ENCODE assay signal across 11 cellular contexts in genomic region chr14:89324501-89325298, GRCh38.
A peak's percentile ranks its signal among the peaks of the same experiment; 100 is the strongest.
DNase-seq lines count a peak whose midpoint lies in the region; ATAC-seq and TF ChIP-seq lines count a peak whose summit lies in the region.
"Had no signal": no experiment of that assay in that cellular context is flagged by ENCODE, and none has a peak within 500 bp of the region (broad histone marks: within the 10 kb centered on the region; RNA-seq: fewer than 3 reads in every experiment).

No MANE protein-coding gene starts in this region.

- H3K27ac ChIP-seq in CD4-positive, alpha-beta memory T cell (ENCODE audit: low read depth, low read length) = no peak overlapping the region
- H3K27ac ChIP-seq in adrenal gland = no peak overlapping the region
- no peak overlapping the region for H3K27ac ChIP-seq in sigmoid colon
- H3K27ac ChIP-seq in coronary artery = no peak overlapping the region
- H3K27ac ChIP-seq: epithelial cell of prostate had no signal

- H3K4me3 ChIP-seq in CD4-positive, alpha-beta memory T cell (ENCODE audit: low read length in 2 of 2) = no peak overlapping the region
- H3K4me3 ChIP-seq in adrenal gland = no peak overlapping the region
- no peak overlapping the region for H3K4me3 ChIP-seq in sigmoid colon
- H3K4me3 ChIP-seq in coronary artery = no peak overlapping the region

- no peak for DNase-seq in CD4-positive, alpha-beta memory T cell
- DNase-seq in T-cell = no peak
- DNase-seq in ureter (ENCODE audit: low spot score) = no peak
- no peak for DNase-seq in adrenal gland
- no peak for DNase-seq in sigmoid colon
- no peak for DNase-seq in coronary artery (ENCODE audit: low spot score)
- DNase-seq: NCI-H446, nephron progenitor cell had no signal

- CTCF ChIA-PET in CD4-positive, alpha-beta memory T cell (lab: Charles Lee; ENCODE audit: partially characterized antibody) = no interaction called here
- CTCF ChIA-PET in T-cell (lab: Charles Lee) = interaction anchor here (0.5 to 0.6 kb wide), 2 partner anchors 38 to 441 kb away, joined by 3 to 6 read pairs; no protein-coding TSS in a partner anchor

- POLR2A ChIA-PET in CD4-positive, alpha-beta memory T cell (lab: Charles Lee; ENCODE audit: partially characterized antibody) = no interaction called here
- POLR2A ChIA-PET in T-cell (lab: Charles Lee) = no interaction called here

- TF ChIP-seq EP300 in sigmoid colon (IDR thresholded peaks at IDR 0.05) = no peak

- intact Hi-C loops in CD4-positive, alpha-beta memory T cell (cut with micrococcal nuclease) = no loop called here
- intact Hi-C loops in adrenal gland (cut with DNase I) = no loop called here
- intact Hi-C loops in sigmoid colon (cut with DNase I) = no loop called here

- ATAC-seq in GM19035 (IDR thresholded peaks at IDR 0.05; ENCODE audit: unreplicated experiment) (peak; percentile 73), HG02852 (IDR thresholded peaks at IDR 0.05; ENCODE audit: unreplicated experiment) (peak; percentile 89), T-cell (replicated peaks in 1 of 4) (peak in 3 of 4 experiments; percentile 27 to 32 (median 29))

- H3K9me3 ChIP-seq in CD4-positive, alpha-beta memory T cell (ENCODE audit: control insufficient read depth in 1 of 2, low read length in 2 of 2) = no peaks in the 10 kb centered on the region
- H3K9me3 ChIP-seq in adrenal gland (replicated peaks in 1 of 3) = no peaks in the 10 kb centered on the region
- H3K9me3 ChIP-seq in sigmoid colon = no peaks in the 10 kb centered on the region

- no peaks in the 10 kb centered on the region for H3K27me3 ChIP-seq in CD4-positive, alpha-beta memory T cell (ENCODE audit: insufficient read depth, low read length)
- H3K27me3 ChIP-seq in adrenal gland (no peaks in the 10 kb centered on the region), sigmoid colon (no peaks in the 10 kb centered on the region)

- peak overlapping the region in 3 of 8 donors; percentile 39 to 66 (median 40) for H3K4me3 Mint-ChIP-seq in CD4-positive, alpha-beta memory T cell
- H3K4me3 Mint-ChIP-seq in T-cell = peak overlapping the region in 1 of 3 donors; percentile 57
- H3K4me3 Mint-ChIP-seq: nephron progenitor cell had no signal

- peaks cover 25 to 37% of the 10 kb centered on the region in 2 donors for H3K36me3 Mint-ChIP-seq in CD4-positive, alpha-beta memory T cell
- H3K36me3 Mint-ChIP-seq in T-cell = peaks cover 42% of the 10 kb centered on the region

- H3K27ac Mint-ChIP-seq in CD4-positive, alpha-beta memory T cell = peak overlapping the region in 4 of 7 donors; percentile 2 to 70 (median 38)
- no peak overlapping the region for H3K27ac Mint-ChIP-seq in T-cell
- H3K27ac Mint-ChIP-seq: nephron progenitor cell had no signal

- H3K4me1 ChIP-seq in CD4-positive, alpha-beta memory T cell (ENCODE audit: insufficient read depth, low read length) = peaks cover 21% of the 10 kb centered on the region
- H3K4me1 ChIP-seq in adrenal gland (replicated peaks in 1 of 2) (peaks cover under 1 to 3% of the 10 kb centered on the region in 2 donors), sigmoid colon (peaks cover 0 to 19% (median 14%) of the 10 kb centered on the region in 4 donors)

- TF ChIP-seq CTCF in adrenal gland (IDR thresholded peaks at IDR 0.05) = no peak
- no peak for TF ChIP-seq CTCF in sigmoid colon (IDR thresholded peaks at IDR 0.05)
- TF ChIP-seq CTCF in coronary artery (IDR thresholded peaks at IDR 0.05) = no peak

- TF ChIP-seq POLR2A in adrenal gland (IDR thresholded peaks at IDR 0.05) (no peak), sigmoid colon (IDR thresholded peaks at IDR 0.05) (no peak)

- WGBS in adrenal gland, 4 donors = 90 to 93% (median 92%) methylated on average over 9 of the region's 9 CpGs
- 82 to 92% methylated on average over 9 of the region's 9 CpGs for WGBS in sigmoid colon, 2 donors

- no peaks in the 10 kb centered on the region for H3K27me3 Mint-ChIP-seq in CD4-positive, alpha-beta memory T cell
- no peaks in the 10 kb centered on the region for H3K27me3 Mint-ChIP-seq in T-cell

- no peaks in the 10 kb centered on the region for H3K36me3 ChIP-seq in CD4-positive, alpha-beta memory T cell (ENCODE audit: insufficient read depth, low read length)
- H3K36me3 ChIP-seq in adrenal gland (replicated peaks in 1 of 2) (no peaks in the 10 kb centered on the region), sigmoid colon (no peaks in the 10 kb centered on the region)

- peaks cover 0 to 4% (median 0%) of the 10 kb centered on the region in 8 donors for H3K9me3 Mint-ChIP-seq in CD4-positive, alpha-beta memory T cell
- peaks cover 0 to 5% (median 4%) of the 10 kb centered on the region in 3 donors for H3K9me3 Mint-ChIP-seq in T-cell

- H3K4me1 Mint-ChIP-seq in CD4-positive, alpha-beta memory T cell = peaks cover 45 to 71% (median 50%) of the 10 kb centered on the region in 4 donors
- peaks cover 65 to 82% (median 73%) of the 10 kb centered on the region in 3 donors for H3K4me1 Mint-ChIP-seq in T-cell

Comparison
In these comparisons a context has a peak if more than half of its experiments do, and no peak if none do; other contexts are left out.
1. H3K27ac Mint-ChIP-seq: peak in CD4-positive, alpha-beta memory T cell (4 of 7); none in T-cell (0 of 2).
2. ATAC-seq: peak in every context shown above with its lines; median percentile 89 in HG02852; 73 in GM19035; 29 in T-cell.